ENCODE assay signal across 21 cellular contexts in genomic region chr2:242034138-242034537, GRCh38.
"Had no signal": no experiment of that assay in that cellular context is flagged by ENCODE, and none has a peak within 500 bp of the region (broad histone marks: within the 10 kb centered on the region; RNA-seq: fewer than 3 reads in every experiment).

No MANE protein-coding gene starts in this region.

- H3K9me3 Mint-ChIP-seq: activated T-cell treated with anti-CD3 and anti-CD28 coated beads, Interleukin-2, amount 50 U/mL, for 72 hours; nephron progenitor cell had no signal

- H3K27ac Mint-ChIP-seq: activated T-cell treated with anti-CD3 and anti-CD28 coated beads, Interleukin-2, amount 50 U/mL, for 72 hours; nephron progenitor cell had no signal

- H3K27ac ChIP-seq: cardiac muscle cell, heart right ventricle, left ventricle myocardium inferior, pancreas, psoas muscle, spleen, tibial nerve had no signal

- ATAC-seq: activated T-cell treated with anti-CD3 and anti-CD28 coated beads, Interleukin-2, amount 50 U/mL, for 72 hours; esophagus mucosa; heart right ventricle; mucosa of descending colon; pancreas; psoas muscle had no signal

- DNase-seq: activated CD4-positive, CD25-positive, alpha-beta regulatory T cell treated with anti-CD3 and anti-CD28 coated beads, Interleukin-2, amount 50 U/mL, for 72 hours; activated gamma-delta T cell; activated naive CD4-positive, alpha-beta T cell treated with anti-CD3 and anti-CD28 coated beads, Interleukin-2, amount 50 U/mL, for 16 hours; activated T-cell treated with anti-CD3 and anti-CD28 coated beads for 4 hours; activated T-cell treated with anti-CD3 and anti-CD28 coated beads, Interleukin-2, amount 50 U/mL, for 72 hours; anterior cingulate cortex; foreskin melanocyte; heart right ventricle; left ventricle myocardium inferior; mesendoderm; mucosa of descending colon; nephron progenitor cell; spleen; stimulated activated naive CD4-positive, alpha-beta T cell treated with Interleukin-2 at 50 U/mL for 16 hours had no signal

- H3K27me3 ChIP-seq: cardiac muscle cell, pancreas had no signal

- H3K4me3 ChIP-seq: cardiac muscle cell, heart right ventricle, left ventricle myocardium inferior, lung, mucosa of descending colon, pancreas, psoas muscle, spleen, tibial nerve had no signal

- H3K4me3 Mint-ChIP-seq: activated T-cell treated with anti-CD3 and anti-CD28 coated beads, Interleukin-2, amount 50 U/mL, for 72 hours; brain; nephron progenitor cell had no signal

- H3K36me3 ChIP-seq: cardiac muscle cell, heart right ventricle, left ventricle myocardium inferior, pancreas, spleen, tibial nerve had no signal

- FAIRE-seq: pancreas had no signal

- H3K36me3 Mint-ChIP-seq: brain had no signal

- H3K9me3 ChIP-seq: heart right ventricle, left ventricle myocardium inferior, mucosa of descending colon, pancreas, psoas muscle, spleen, tibial nerve had no signal

- H3K4me1 ChIP-seq: heart right ventricle, left ventricle myocardium inferior, psoas muscle had no signal
